Comparison of ENCODE assay signal across 30 cellular contexts in genomic region chr9:30970186-30970585, GRCh38.
"Had no signal": no experiment of that assay in that cellular context is flagged by ENCODE, and none has a peak within 500 bp of the region (broad histone marks: within the 10 kb centered on the region; RNA-seq: fewer than 3 reads in every experiment).

No MANE protein-coding gene starts in this region.

- DNase-seq: hypothalamus; immature natural killer cell; kidney; left ventricle myocardium inferior; mesendoderm; naive B cell; natural killer cell; nephron progenitor cell; occipital lobe; ovary; posterior cingulate gyrus; retina; right cardiac atrium; sigmoid colon; spleen; stimulated activated CD4-positive, alpha-beta T cell treated with anti-CD3 and anti-CD28 coated beads, Interleukin-4, amount 100 ng/mL, for 24 hours; stimulated activated naive CD4-positive, alpha-beta T cell; tibial artery; trophoblast cell; upper lobe of right lung had no signal

- H3K27ac ChIP-seq: left ventricle myocardium inferior, neural progenitor cell, neutrophil, ovary, prostate gland, sigmoid colon, spleen, suprapubic skin, thoracic aorta, tibial artery, upper lobe of right lung had no signal

- H3K4me3 ChIP-seq: left ventricle myocardium inferior, lung, neural progenitor cell, ovary, prostate gland, sigmoid colon, spleen, suprapubic skin, thoracic aorta, tibial artery, upper lobe of right lung had no signal

- ATAC-seq: natural killer cell; right cardiac atrium; stimulated activated effector memory CD8-positive, alpha-beta T cell treated with anti-CD3 and anti-CD28 coated beads, Interleukin-12 subunit alpha, Interleukin-12 subunit beta, amount 100 ng/mL, for 72 hours; upper lobe of right lung had no signal

- H3K9me3 ChIP-seq: left ventricle myocardium inferior, neutrophil, ovary, prostate gland, sigmoid colon, spleen, suprapubic skin, thoracic aorta, tibial artery, upper lobe of right lung had no signal

- H3K27me3 ChIP-seq: neural progenitor cell, neutrophil, ovary, sigmoid colon, spleen, suprapubic skin, tibial artery, upper lobe of right lung had no signal

- H3K4me1 ChIP-seq: left ventricle myocardium inferior, neural progenitor cell, prostate gland, sigmoid colon, spleen, suprapubic skin, tibial artery, upper lobe of right lung had no signal

- H3K9ac ChIP-seq: neural progenitor cell had no signal

- H3K36me3 ChIP-seq: left ventricle myocardium inferior, neural progenitor cell, neutrophil, ovary, prostate gland, sigmoid colon, spleen, suprapubic skin, thoracic aorta, tibial artery, upper lobe of right lung had no signal

- H2AFZ ChIP-seq: neural progenitor cell had no signal

- FAIRE-seq: islet of Langerhans, kidney, small intestine, urothelium cell line had no signal

- H3K4me2 ChIP-seq: neural progenitor cell had no signal
